Comparison of ENCODE assay signal across 15 cellular contexts in genomic region chr20:1971893-1972586, GRCh38. TPM values are rescaled to one million over a fixed set of nuclear protein-coding genes. Genes with fewer than 3 reads are reported as not detected.
DNase-seq lines count a peak whose midpoint lies in the region; ATAC-seq and TF ChIP-seq lines count a peak whose summit lies in the region.
"Had no signal": no experiment of that assay in that cellular context is flagged by ENCODE, and none has a peak within 500 bp of the region (broad histone marks: within the 10 kb centered on the region; RNA-seq: fewer than 3 reads in every experiment).

No MANE protein-coding gene starts in this region.

- H3K27ac Mint-ChIP-seq in GM23338, result no peak overlapping the region
- H3K27ac Mint-ChIP-seq: CD8-positive, alpha-beta T cell had no signal

- no peak overlapping the region for H2AFZ ChIP-seq in GM23338
- H2AFZ ChIP-seq: GM23248 had no signal

- no peak overlapping the region for H3K4me3 ChIP-seq in GM23338
- H3K4me3 ChIP-seq in HUES48 (ENCODE audit: low read depth, low read length), result no peak overlapping the region
- H3K4me3 ChIP-seq in tibial artery, result no peak overlapping the region
- H3K4me3 ChIP-seq: GM23248 had no signal

- H3K4me2 ChIP-seq in GM23338, result no peak overlapping the region

- no peak overlapping the region for H3K4me3 Mint-ChIP-seq in GM23338
- H3K4me3 Mint-ChIP-seq: CD8-positive, alpha-beta T cell had no signal

- H3K27me3 Mint-ChIP-seq in GM23338 (ENCODE audit: insufficient read depth, low read depth, poor library complexity), result peaks cover 9% of the 10 kb centered on the region

- H3K36me3 Mint-ChIP-seq in GM23338 (ENCODE audit: low read depth), result no peaks in the 10 kb centered on the region
- H3K36me3 Mint-ChIP-seq: CD8-positive, alpha-beta T cell had no signal

- peaks cover 8% of the 10 kb centered on the region for H3K4me1 Mint-ChIP-seq in GM23338

- intact Hi-C loops in tibial artery (cut with DNase I; ENCODE audit: low total_unique reads), result no loop called here

- H3K9me3 ChIP-seq in HUES48 (ENCODE audit: control insufficient read depth, insufficient read depth, low read length) (no peaks in the 10 kb centered on the region), tibial artery (no peaks in the 10 kb centered on the region)

- H4K20me1 ChIP-seq in GM23338 (replicated peaks; ENCODE audit: insufficient read depth), result no peaks in the 10 kb centered on the region

- ATAC-seq in GM23338, result peak; percentile 67
- ATAC-seq in GM18873 (IDR thresholded peaks at IDR 0.05; ENCODE audit: low FRiP score, unreplicated experiment), result no peak
- ATAC-seq: CD8-positive, alpha-beta T cell had no signal

- H3K79me2 ChIP-seq in GM23338 (replicated peaks; ENCODE audit: insufficient read depth), result no peaks in the 10 kb centered on the region

- no peak for TF ChIP-seq CTCF in GM23338 (conservative IDR thresholded peaks at IDR 0.05; ENCODE audit: low read depth in 2 of 2)
- TF ChIP-seq CTCF in tibial artery (IDR thresholded peaks at IDR 0.05), result no peak

- no peaks in the 10 kb centered on the region for H3F3A ChIP-seq in GM23338 (replicated peaks; ENCODE audit: low read depth)

- DNase-seq in GM23338 (ENCODE audit: low spot score), result no peak
- peak; percentile 7 for DNase-seq in islet precursor cell
- no peak for DNase-seq in tibial artery
- no peak for DNase-seq in GDM1 (lab: John Stamatoyannopoulos, UW)
- DNase-seq: AML-193; Calu3; CD8-positive, alpha-beta T cell; DND-41; EL; GM23248; KG1 had no signal

- H3K27ac ChIP-seq in GM23338 (ENCODE audit: low read depth) (no peak overlapping the region), HUES48 (ENCODE audit: low read depth, low read length) (peak overlapping the region; percentile 15), tibial artery (no peak overlapping the region)
- H3K27ac ChIP-seq: GM23248 had no signal

- no peaks in the 10 kb centered on the region for H3K9me2 ChIP-seq in GM23338 (ENCODE audit: insufficient read depth)

- H3K4me1 ChIP-seq in GM23338 (ENCODE audit: insufficient read depth), result no peaks in the 10 kb centered on the region
- peaks cover 9% of the 10 kb centered on the region; the same call in 1 of the 2 replicates for H3K4me1 ChIP-seq in HUES48 (ENCODE audit: control insufficient read depth, insufficient read depth, low read length)
- H3K4me1 ChIP-seq in tibial artery, result no peaks in the 10 kb centered on the region

- H3K36me3 ChIP-seq in GM23338 (ENCODE audit: insufficient read depth), result no peaks in the 10 kb centered on the region
- H3K36me3 ChIP-seq in HUES48 (ENCODE audit: control insufficient read depth, insufficient read depth, low read length), result no peaks in the 10 kb centered on the region
- no peaks in the 10 kb centered on the region for H3K36me3 ChIP-seq in tibial artery

- H3K27me3 ChIP-seq in GM23338 (ENCODE audit: insufficient read depth) (no peaks in the 10 kb centered on the region), HUES48 (ENCODE audit: control insufficient read depth, insufficient read depth, low read length) (no peaks in the 10 kb centered on the region), tibial artery (peaks cover 0 to 26% of the 10 kb centered on the region in 2 donors)

- H3K9me3 Mint-ChIP-seq in GM23338, result no peaks in the 10 kb centered on the region
- H3K9me3 Mint-ChIP-seq: CD8-positive, alpha-beta T cell had no signal

- H3K9ac ChIP-seq in HUES48 (ENCODE audit: low read depth, low read length), result no peak overlapping the region
- H3K9ac ChIP-seq: GM23248 had no signal

TF ChIP-seq in GM23338, 12 proteins besides CTCF, POLR2A, EP300 and RAD21 (continues in another document):
- no peak for TF ChIP-seq JUNB (IDR thresholded peaks at IDR 0.05; ENCODE audit: unreplicated experiment)
- TF ChIP-seq EZH2phosphoT487 (IDR thresholded peaks at IDR 0.05; ENCODE audit: unreplicated experiment), result no peak
- TF ChIP-seq CREB1 (CRISPR knock-in tag; IDR thresholded peaks at IDR 0.05; ENCODE audit: low read depth), result no peak
- TF ChIP-seq REST (IDR thresholded peaks at IDR 0.05; ENCODE audit: unreplicated experiment), result no peak
- TF ChIP-seq, protein P1, sequence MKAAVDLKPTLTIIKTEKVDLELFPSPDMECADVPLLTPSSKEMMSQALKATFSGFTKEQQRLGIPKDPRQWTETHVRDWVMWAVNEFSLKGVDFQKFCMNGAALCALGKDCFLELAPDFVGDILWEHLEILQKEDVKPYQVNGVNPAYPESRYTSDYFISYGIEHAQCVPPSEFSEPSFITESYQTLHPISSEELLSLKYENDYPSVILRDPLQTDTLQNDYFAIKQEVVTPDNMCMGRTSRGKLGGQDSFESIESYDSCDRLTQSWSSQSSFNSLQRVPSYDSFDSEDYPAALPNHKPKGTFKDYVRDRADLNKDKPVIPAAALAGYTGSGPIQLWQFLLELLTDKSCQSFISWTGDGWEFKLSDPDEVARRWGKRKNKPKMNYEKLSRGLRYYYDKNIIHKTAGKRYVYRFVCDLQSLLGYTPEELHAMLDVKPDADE (IDR thresholded peaks at IDR 0.05), result no peak
- TF ChIP-seq NANOG (IDR thresholded peaks at IDR 0.05; ENCODE audit: borderline replicate concordance), result no peak
- no peak for TF ChIP-seq STAT1 (IDR thresholded peaks at IDR 0.05; ENCODE audit: unreplicated experiment)
- no peak for TF ChIP-seq ZNF114 (CRISPR knock-in tag; IDR thresholded peaks at IDR 0.05)

RNA-seq across cellular contexts. Expression of gene PDYN, which starts 21.8 kb away (rescaled TPM):
- 0.24 and 0.47 TPM in 2 replicates for total RNA-seq in GM23338 (2014; rRNA removed; shearing (Covaris generic))
- 0.21 and 0.33 TPM in 2 replicates for polyA plus RNA-seq in GM23338 (2016; fragmentation: Nextera tagmentation; extraction: Ambion mirVana)
- total RNA-seq: Calu3; CD8-positive, alpha-beta T cell; G401; GM23248 had no signal
- polyA plus RNA-seq: BJ, GM23248 had no signal
